1 cellular context compared by ENCODE assay signal in genomic region chr5:96709152-96709821, GRCh38.
TF ChIP-seq lines count a peak whose summit lies in the region.

No MANE protein-coding gene starts in this region.

TF ChIP-seq in WTC11, 78 proteins besides CTCF, POLR2A, EP300 and RAD21 (continued from another document):
- TF ChIP-seq, protein P1, sequence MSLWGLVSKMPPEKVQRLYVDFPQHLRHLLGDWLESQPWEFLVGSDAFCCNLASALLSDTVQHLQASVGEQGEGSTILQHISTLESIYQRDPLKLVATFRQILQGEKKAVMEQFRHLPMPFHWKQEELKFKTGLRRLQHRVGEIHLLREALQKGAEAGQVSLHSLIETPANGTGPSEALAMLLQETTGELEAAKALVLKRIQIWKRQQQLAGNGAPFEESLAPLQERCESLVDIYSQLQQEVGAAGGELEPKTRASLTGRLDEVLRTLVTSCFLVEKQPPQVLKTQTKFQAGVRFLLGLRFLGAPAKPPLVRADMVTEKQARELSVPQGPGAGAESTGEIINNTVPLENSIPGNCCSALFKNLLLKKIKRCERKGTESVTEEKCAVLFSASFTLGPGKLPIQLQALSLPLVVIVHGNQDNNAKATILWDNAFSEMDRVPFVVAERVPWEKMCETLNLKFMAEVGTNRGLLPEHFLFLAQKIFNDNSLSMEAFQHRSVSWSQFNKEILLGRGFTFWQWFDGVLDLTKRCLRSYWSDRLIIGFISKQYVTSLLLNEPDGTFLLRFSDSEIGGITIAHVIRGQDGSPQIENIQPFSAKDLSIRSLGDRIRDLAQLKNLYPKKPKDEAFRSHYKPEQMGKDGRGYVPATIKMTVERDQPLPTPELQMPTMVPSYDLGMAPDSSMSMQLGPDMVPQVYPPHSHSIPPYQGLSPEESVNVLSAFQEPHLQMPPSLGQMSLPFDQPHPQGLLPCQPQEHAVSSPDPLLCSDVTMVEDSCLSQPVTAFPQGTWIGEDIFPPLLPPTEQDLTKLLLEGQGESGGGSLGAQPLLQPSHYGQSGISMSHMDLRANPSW (CRISPR knock-in tag; conservative IDR thresholded peaks at IDR 0.05; ENCODE audit: low read depth): no peak
- TF ChIP-seq ZNF317 (CRISPR knock-in tag; IDR thresholded peaks at IDR 0.05; ENCODE audit: borderline replicate concordance, low read depth) (no peak), ZBTB21 (CRISPR knock-in tag; IDR thresholded peaks at IDR 0.05; ENCODE audit: borderline replicate concordance) (no peak), ARID4B (CRISPR knock-in tag; IDR thresholded peaks at IDR 0.05; ENCODE audit: borderline replicate concordance) (no peak), CREM (CRISPR knock-in tag; IDR thresholded peaks at IDR 0.05) (no peak), PRDM15 (CRISPR knock-in tag; IDR thresholded peaks at IDR 0.05) (no peak), E2F5 (CRISPR knock-in tag; IDR thresholded peaks at IDR 0.05) (no peak), ZNF671 (CRISPR knock-in tag; IDR thresholded peaks at IDR 0.05) (no peak), MYBL2 (CRISPR knock-in tag; IDR thresholded peaks at IDR 0.05) (no peak), NR2C2 (CRISPR knock-in tag; IDR thresholded peaks at IDR 0.05) (no peak)
- TF ChIP-seq, protein P2, sequence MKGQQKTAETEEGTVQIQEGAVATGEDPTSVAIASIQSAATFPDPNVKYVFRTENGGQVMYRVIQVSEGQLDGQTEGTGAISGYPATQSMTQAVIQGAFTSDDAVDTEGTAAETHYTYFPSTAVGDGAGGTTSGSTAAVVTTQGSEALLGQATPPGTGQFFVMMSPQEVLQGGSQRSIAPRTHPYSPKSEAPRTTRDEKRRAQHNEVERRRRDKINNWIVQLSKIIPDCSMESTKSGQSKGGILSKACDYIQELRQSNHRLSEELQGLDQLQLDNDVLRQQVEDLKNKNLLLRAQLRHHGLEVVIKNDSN (CRISPR knock-in tag; IDR thresholded peaks at IDR 0.05): no peak
